ENCODE assay signal across 16 cellular contexts in genomic region chr7:28771901-28772622, GRCh38.
"Had no signal": no experiment of that assay in that cellular context is flagged by ENCODE, and none has a peak within 500 bp of the region (broad histone marks: within the 10 kb centered on the region; RNA-seq: fewer than 3 reads in every experiment).

No MANE protein-coding gene starts in this region.

- H3K9me3 ChIP-seq: tibial nerve, vagina had no signal

- H2AFZ ChIP-seq: parathyroid adenoma had no signal

- H3K79me2 ChIP-seq: parathyroid adenoma had no signal

- H3K36me3 ChIP-seq: cardiac muscle cell, tibial nerve, vagina, WERI-Rb-1 had no signal

- H3K4me1 ChIP-seq: parathyroid adenoma, vagina had no signal

- H3K27me3 ChIP-seq: cardiac muscle cell, dorsolateral prefrontal cortex, tibial nerve, vagina had no signal

- ATAC-seq: left lobe of liver; stimulated activated naive CD8-positive, alpha-beta T cell treated with anti-CD3 and anti-CD28 coated beads, Interleukin-15, Interleukin-2, amounts not matched to agents 100 U/mL and 50 U/mL, for 24 hours; T-helper 17 cell had no signal

- H3K4me3 ChIP-seq: cardiac muscle cell, dorsolateral prefrontal cortex, tibial nerve, vagina had no signal

- DNase-seq: activated CD4-positive, alpha-beta T cell treated with anti-CD3 and anti-CD28 coated beads for 1 hour; activated CD8-positive, alpha-beta memory T cell treated with anti-CD3 and anti-CD28 coated beads for 24 hours; dorsolateral prefrontal cortex; hypothalamus; islet precursor cell; mammary epithelial cell; naive B cell; stimulated activated naive CD8-positive, alpha-beta T cell treated with anti-CD3 and anti-CD28 coated beads, Interleukin-15, Interleukin-2, amounts not matched to agents 100 U/mL and 50 U/mL, for 24 hours; substantia nigra; T-helper 17 cell; WERI-Rb-1 had no signal

- H3K27ac ChIP-seq: cardiac muscle cell, parathyroid adenoma, tibial nerve, vagina, WERI-Rb-1 had no signal
